2 cellular contexts compared by ENCODE assay signal in the genomic region with DNA sequence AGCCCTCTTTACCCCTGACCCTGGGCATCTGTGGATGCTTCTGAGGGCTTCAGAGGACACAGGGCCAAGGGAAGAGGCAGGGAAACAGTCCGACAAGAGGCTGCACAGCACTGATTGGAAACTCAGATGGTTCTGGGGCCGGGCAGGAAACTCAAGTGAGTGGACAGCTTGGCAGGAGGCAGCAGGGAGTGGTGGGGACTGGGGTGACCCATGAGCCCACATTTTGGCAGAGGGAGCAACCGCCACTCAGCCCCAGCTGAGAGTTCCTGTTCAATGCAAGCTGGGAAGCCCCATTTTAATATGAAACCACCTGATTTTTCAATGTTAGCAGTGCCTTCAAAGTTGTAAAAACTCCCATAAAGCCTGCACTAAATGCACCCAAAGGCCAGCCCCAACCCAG.
TF ChIP-seq lines count a peak whose summit lies in the region.

No MANE protein-coding gene starts in this region.

TF ChIP-seq in SK-N-SH, 30 proteins besides CTCF, POLR2A, EP300 and RAD21 (continued from another document):
- no peak for TF ChIP-seq REST (IDR thresholded peaks at IDR 0.05; ENCODE audit: low read depth, low read length)
- TF ChIP-seq FOXM1 (IDR thresholded peaks at IDR 0.05; ENCODE audit: low read depth): no peak
- TF ChIP-seq CHD2 (IDR thresholded peaks at IDR 0.05; ENCODE audit: low read length, partially characterized antibody): no peak
- no peak for TF ChIP-seq RXRA (IDR thresholded peaks at IDR 0.05; ENCODE audit: borderline replicate concordance, low read depth)
- no peak for TF ChIP-seq FOSL2 (IDR thresholded peaks at IDR 0.05; ENCODE audit: borderline replicate concordance, low read depth)
- TF ChIP-seq GATA2 (CRISPR knock-in tag; IDR thresholded peaks at IDR 0.05): no peak
- TF ChIP-seq NRF1 (IDR thresholded peaks at IDR 0.05; ENCODE audit: low read depth, low read length): no peak
- no peak for TF ChIP-seq TCF12 (IDR thresholded peaks at IDR 0.05)
- TF ChIP-seq POLR2AphosphoS5 (IDR thresholded peaks at IDR 0.05; ENCODE audit: low read depth, low read length): no peak
- TF ChIP-seq TEAD4 (IDR thresholded peaks at IDR 0.05; ENCODE audit: borderline replicate concordance, insufficient read depth): no peak
- no peak for TF ChIP-seq GABPA (IDR thresholded peaks at IDR 0.05; ENCODE audit: low read depth)
- no peak for TF ChIP-seq TAF1 (IDR thresholded peaks at IDR 0.05; ENCODE audit: borderline replicate concordance, low read depth, low read length)

TF ChIP-seq in SK-N-SH treated with all-trans-retinoic acid at 6 μM for 48 hours, 23 proteins besides CTCF, POLR2A, EP300 and RAD21 (continued from another document):
- TF ChIP-seq CSRNP3 (CRISPR knock-in tag; IDR thresholded peaks at IDR 0.05) (no peak), CSDC2 (CRISPR knock-in tag; IDR thresholded peaks at IDR 0.05) (no peak), ZNF565 (CRISPR knock-in tag; conservative IDR thresholded peaks at IDR 0.05; ENCODE audit: low read depth) (no peak), ZFP3 (CRISPR knock-in tag; IDR thresholded peaks at IDR 0.05) (no peak), BACH2 (CRISPR knock-in tag; IDR thresholded peaks at IDR 0.05; ENCODE audit: borderline replicate concordance) (no peak), TCF4 (CRISPR knock-in tag; IDR thresholded peaks at IDR 0.05; ENCODE audit: borderline replicate concordance) (no peak), PATZ1 (CRISPR knock-in tag; IDR thresholded peaks at IDR 0.05; ENCODE audit: borderline replicate concordance) (no peak), TOX (CRISPR knock-in tag; IDR thresholded peaks at IDR 0.05; ENCODE audit: borderline replicate concordance) (no peak), ARNTL (CRISPR knock-in tag; IDR thresholded peaks at IDR 0.05; ENCODE audit: borderline replicate concordance, low read depth) (no peak), ZNF8 (CRISPR knock-in tag; IDR thresholded peaks at IDR 0.05) (no peak)
- TF ChIP-seq, protein P1, sequence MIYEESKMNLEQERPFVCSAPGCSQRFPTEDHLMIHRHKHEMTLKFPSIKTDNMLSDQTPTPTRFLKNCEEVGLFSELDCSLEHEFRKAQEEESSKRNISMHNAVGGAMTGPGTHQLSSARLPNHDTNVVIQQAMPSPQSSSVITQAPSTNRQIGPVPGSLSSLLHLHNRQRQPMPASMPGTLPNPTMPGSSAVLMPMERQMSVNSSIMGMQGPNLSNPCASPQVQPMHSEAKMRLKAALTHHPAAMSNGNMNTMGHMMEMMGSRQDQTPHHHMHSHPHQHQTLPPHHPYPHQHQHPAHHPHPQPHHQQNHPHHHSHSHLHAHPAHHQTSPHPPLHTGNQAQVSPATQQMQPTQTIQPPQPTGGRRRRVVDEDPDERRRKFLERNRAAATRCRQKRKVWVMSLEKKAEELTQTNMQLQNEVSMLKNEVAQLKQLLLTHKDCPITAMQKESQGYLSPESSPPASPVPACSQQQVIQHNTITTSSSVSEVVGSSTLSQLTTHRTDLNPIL (CRISPR knock-in tag; IDR thresholded peaks at IDR 0.05; ENCODE audit: low read depth): no peak
TF ChIP-seq in SK-N-SH treated with all-trans-retinoic acid at 6 μM for 48 hours: peak in this region for 0.
